Comparison of ENCODE assay signal across 30 cellular contexts in the genomic region with DNA sequence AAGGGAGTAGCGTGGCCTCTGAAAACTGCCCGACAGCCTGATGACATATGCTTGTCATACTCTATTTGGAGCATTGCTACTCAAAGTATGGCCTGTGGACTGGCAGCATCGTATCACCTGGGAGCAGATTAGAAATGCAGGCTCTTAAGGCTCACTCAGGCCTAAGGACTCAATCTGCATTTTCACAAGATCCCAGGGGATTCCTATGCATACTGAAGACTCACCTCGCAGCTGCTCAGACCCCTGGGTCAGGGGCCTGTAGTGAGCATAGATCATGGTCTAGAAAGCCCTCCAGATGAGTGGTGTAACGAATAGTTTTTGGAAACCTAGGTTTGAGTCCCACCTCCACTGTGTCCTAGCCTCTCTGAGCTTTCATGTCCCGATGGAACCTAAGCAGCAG.
"Had no signal": no experiment of that assay in that cellular context is flagged by ENCODE, and none has a peak within 500 bp of the region (broad histone marks: within the 10 kb centered on the region; RNA-seq: fewer than 3 reads in every experiment).

No MANE protein-coding gene starts in this region.

- H3K4me3 Mint-ChIP-seq: activated CD4-positive, alpha-beta memory T cell treated with anti-CD3 and anti-CD28 coated beads for 36 hours; activated CD4-positive, alpha-beta T cell treated with anti-CD3 and anti-CD28 coated beads, Interleukin-2, amount 10 ng/mL, durations not matched to agents 24 days and 14 days; activated naive CD4-positive, alpha-beta T cell treated with anti-CD3 and anti-CD28 coated beads, Interleukin-2, amount 50 U/mL, for 24 hours; activated naive CD8-positive, alpha-beta T cell treated with anti-CD3 and anti-CD28 coated beads, Interleukin-2, amount 50 U/mL, for 24 hours; activated T-cell treated with anti-CD3 and anti-CD28 coated beads, Interleukin-2, amount 50 U/mL, for 4 hours; natural killer cell; stimulated activated effector memory CD8-positive, alpha-beta T cell treated with anti-CD3 and anti-CD28 coated beads, Interleukin-12 subunit alpha, Interleukin-12 subunit beta, amount 100 ng/mL, for 72 hours; stimulated activated naive CD8-positive, alpha-beta T cell treated with anti-CD3 and anti-CD28 coated beads, Interleukin-15, Interleukin-2, amounts not matched to agents 100 ng/mL and 50 ng/mL, for 24 hours; T-helper 17 cell had no signal

- DNase-seq: activated CD4-positive, alpha-beta memory T cell treated with anti-CD3 and anti-CD28 coated beads for 36 hours; activated CD4-positive, alpha-beta T cell treated with anti-CD3 and anti-CD28 coated beads, Interleukin-2, amount 10 ng/mL, durations not matched to agents 24 days and 14 days; activated CD4-positive, CD25-positive, alpha-beta regulatory T cell treated with anti-CD3 and anti-CD28 coated beads, Interleukin-2, amount 50 U/mL, for 72 hours; activated naive CD8-positive, alpha-beta T cell treated with anti-CD3 and anti-CD28 coated beads, Interleukin-2, amount 50 U/mL, for 24 hours; activated T-cell treated with anti-CD3 and anti-CD28 coated beads, Interleukin-2, amount 50 U/mL, for 4 hours; amygdala; effector memory CD4-positive, alpha-beta T cell; erythroblast; head of caudate nucleus; hippocampal formation; kidney glomerular epithelial cell; lower lobe of right lung; mesenchymal stem cell; natural killer cell; stimulated activated CD4-positive, alpha-beta T cell treated with anti-CD3 and anti-CD28 coated beads, Interleukin-12 subunit alpha, Interleukin-12 subunit beta, amount 100 ng/mL, for 4 hours; stimulated activated CD4-positive, alpha-beta T cell treated with anti-CD3 and anti-CD28 coated beads, Interleukin-4, amount 100 ng/mL, for 24 hours; substantia nigra; T-helper 17 cell; T1000 had no signal

- H3K27ac Mint-ChIP-seq: activated CD4-positive, alpha-beta memory T cell treated with anti-CD3 and anti-CD28 coated beads for 36 hours; activated CD4-positive, alpha-beta T cell treated with anti-CD3 and anti-CD28 coated beads, Interleukin-2, amount 10 ng/mL, durations not matched to agents 24 days and 14 days; activated naive CD4-positive, alpha-beta T cell treated with anti-CD3 and anti-CD28 coated beads, Interleukin-2, amount 50 U/mL, for 24 hours; activated naive CD8-positive, alpha-beta T cell treated with anti-CD3 and anti-CD28 coated beads, Interleukin-2, amount 50 U/mL, for 24 hours; activated T-helper 2 cell treated with anti-CD3 and anti-CD28 coated beads, Interferon-gamma antibody, Interleukin-2, Interleukin-4, amounts not matched to agents 10 μg/mL and 5 μg/mL and 100 μg/mL, durations not matched to agents 14 hours and 24 hours and 36 hours; natural killer cell; stimulated activated effector memory CD8-positive, alpha-beta T cell treated with anti-CD3 and anti-CD28 coated beads, Interleukin-12 subunit alpha, Interleukin-12 subunit beta, amount 100 ng/mL, for 72 hours; stimulated activated naive CD8-positive, alpha-beta T cell treated with anti-CD3 and anti-CD28 coated beads, Interleukin-15, Interleukin-2, amounts not matched to agents 100 ng/mL and 50 ng/mL, for 24 hours; T-helper 17 cell had no signal

- H3K4me3 ChIP-seq: coronary artery, dorsolateral prefrontal cortex, gastroesophageal sphincter, lower lobe of right lung, skin epidermis, upper lobe of right lung had no signal

- H3K9me3 ChIP-seq: gastroesophageal sphincter, lower lobe of right lung, upper lobe of right lung had no signal

- H3K27ac ChIP-seq: coronary artery, gastroesophageal sphincter, lower lobe of right lung, skin epidermis had no signal

- H3K36me3 ChIP-seq: lower lobe of right lung, upper lobe of right lung had no signal

- H3K36me3 Mint-ChIP-seq: activated CD4-positive, alpha-beta memory T cell treated with anti-CD3 and anti-CD28 coated beads for 36 hours; activated naive CD4-positive, alpha-beta T cell treated with anti-CD3 and anti-CD28 coated beads, Interleukin-2, amount 50 U/mL, for 24 hours; natural killer cell; stimulated activated effector memory CD8-positive, alpha-beta T cell treated with anti-CD3 and anti-CD28 coated beads, Interleukin-12 subunit alpha, Interleukin-12 subunit beta, amount 100 ng/mL, for 72 hours had no signal

- H3K9me3 Mint-ChIP-seq: activated CD4-positive, alpha-beta memory T cell treated with anti-CD3 and anti-CD28 coated beads for 36 hours; activated CD4-positive, alpha-beta T cell treated with anti-CD3 and anti-CD28 coated beads, Interleukin-2, amount 10 ng/mL, durations not matched to agents 24 days and 14 days; activated naive CD4-positive, alpha-beta T cell treated with anti-CD3 and anti-CD28 coated beads, Interleukin-2, amount 50 U/mL, for 24 hours; activated naive CD8-positive, alpha-beta T cell treated with anti-CD3 and anti-CD28 coated beads, Interleukin-2, amount 50 U/mL, for 24 hours; activated T-cell treated with anti-CD3 and anti-CD28 coated beads, Interleukin-2, amount 50 U/mL, for 4 hours; activated T-helper 2 cell treated with anti-CD3 and anti-CD28 coated beads, Interferon-gamma antibody, Interleukin-2, Interleukin-4, amounts not matched to agents 10 μg/mL and 5 μg/mL and 100 μg/mL, durations not matched to agents 14 hours and 24 hours and 36 hours; natural killer cell; stimulated activated effector memory CD8-positive, alpha-beta T cell treated with anti-CD3 and anti-CD28 coated beads, Interleukin-12 subunit alpha, Interleukin-12 subunit beta, amount 100 ng/mL, for 72 hours; stimulated activated naive CD8-positive, alpha-beta T cell treated with anti-CD3 and anti-CD28 coated beads, Interleukin-15, Interleukin-2, amounts not matched to agents 100 ng/mL and 50 ng/mL, for 24 hours had no signal

- H3K4me1 Mint-ChIP-seq: activated CD4-positive, alpha-beta T cell treated with anti-CD3 and anti-CD28 coated beads, Interleukin-2, amount 10 ng/mL, durations not matched to agents 24 days and 14 days; activated naive CD4-positive, alpha-beta T cell treated with anti-CD3 and anti-CD28 coated beads, Interleukin-2, amount 50 U/mL, for 24 hours; activated naive CD8-positive, alpha-beta T cell treated with anti-CD3 and anti-CD28 coated beads, Interleukin-2, amount 50 U/mL, for 24 hours; natural killer cell; stimulated activated effector memory CD8-positive, alpha-beta T cell treated with anti-CD3 and anti-CD28 coated beads, Interleukin-12 subunit alpha, Interleukin-12 subunit beta, amount 100 ng/mL, for 72 hours had no signal

- ATAC-seq: activated naive CD8-positive, alpha-beta T cell treated with anti-CD3 and anti-CD28 coated beads, Interleukin-2, amount 50 U/mL, for 24 hours; activated T-cell treated with anti-CD3 and anti-CD28 coated beads, Interleukin-2, amount 50 U/mL, for 4 hours; gastroesophageal sphincter; left lobe of liver; lower lobe of right lung; natural killer cell; sciatic nerve; T-helper 17 cell; upper lobe of right lung had no signal

- H3K27me3 ChIP-seq: dorsolateral prefrontal cortex, gastroesophageal sphincter had no signal
